In genomic region chr11:71447791-71448256, GRCh38 we compare ENCODE assay signal across 8 cellular contexts. TPM values are rescaled to one million over a fixed set of nuclear protein-coding genes. Genes with fewer than 3 reads are reported as not detected.
DNase-seq lines count a peak whose midpoint lies in the region; ATAC-seq lines count a peak whose summit lies in the region.

No MANE protein-coding gene starts in this region.

- H2AK5ac ChIP-seq in mesendoderm (ENCODE audit: low read length) = peak overlapping the region; percentile 24

- H3K9ac ChIP-seq in HUES64 (ENCODE audit: low read depth, low read length) (peak overlapping the region; percentile 50), duodenal mucosa (ENCODE audit: low read depth in 1 of 2, low read length in 2 of 2) (peak overlapping the region; percentile 93 to 94), mesendoderm (ENCODE audit: low read length) (peak overlapping the region; percentile 91)

- peak overlapping the region; percentile 33 for H3K18ac ChIP-seq in mesendoderm (ENCODE audit: low read length)

- H3K4me1 ChIP-seq in HUES64 (ENCODE audit: insufficient read depth, low read length) (peaks cover 22% of the 10 kb centered on the region), duodenal mucosa (ENCODE audit: control insufficient read depth in 1 of 2, insufficient read depth in 2 of 2, low read length in 2 of 2) (peaks cover 29 to 49% of the 10 kb centered on the region in 2 donors), mesendoderm (ENCODE audit: control insufficient read depth, low read depth, low read length) (peaks cover 5% of the 10 kb centered on the region)

- H4K5ac ChIP-seq in mesendoderm (ENCODE audit: low read length) = no peak overlapping the region

- H3K79me2 ChIP-seq in mesendoderm (ENCODE audit: control insufficient read depth, insufficient read depth, low read length) = peaks cover 31% of the 10 kb centered on the region

- H3K4me3 ChIP-seq in HUES64 (ENCODE audit: low read length) = peak overlapping the region; percentile 95
- H3K4me3 ChIP-seq in duodenal mucosa (ENCODE audit: low read depth in 1 of 2, low read length in 2 of 2) = peak overlapping the region; percentile 95 to 98
- peak overlapping the region; percentile 90 for H3K4me3 ChIP-seq in mesendoderm (ENCODE audit: low read length)

- H2BK5ac ChIP-seq in mesendoderm (ENCODE audit: low read length) = peak overlapping the region; percentile 80

- H3K4ac ChIP-seq in mesendoderm (ENCODE audit: low read depth, low read length) = no peak overlapping the region

- no peaks in the 10 kb centered on the region for H3K27me3 Mint-ChIP-seq in activated CD4-positive, alpha-beta T cell treated with anti-CD3 and anti-CD28 coated beads for 36 hours

- H3K9me3 ChIP-seq in HUES64 (ENCODE audit: insufficient read depth, low read depth, low read length) (no peaks in the 10 kb centered on the region; the same call in 1 of the 2 replicates), duodenal mucosa (ENCODE audit: control insufficient read depth in 1 of 2, low read length in 2 of 2) (no peaks in the 10 kb centered on the region)

- peaks cover 42% of the 10 kb centered on the region for H3K4me1 Mint-ChIP-seq in activated CD4-positive, alpha-beta T cell treated with anti-CD3 and anti-CD28 coated beads for 36 hours

- H3K27ac ChIP-seq in HUES64 (ENCODE audit: low read depth, low read length) (peak overlapping the region; percentile 38; the same call in 1 of the 2 replicates), duodenal mucosa (ENCODE audit: low read depth, low read length) (no peak overlapping the region), mesendoderm (ENCODE audit: low read depth, low read length) (peak overlapping the region; percentile 60), substantia nigra (ENCODE audit: low read depth, low read length, poor library complexity, severe bottlenecking) (peak overlapping the region; percentile 93)

- CTCF ChIA-PET in activated CD4-positive, alpha-beta T cell treated with anti-CD3 and anti-CD28 coated beads for 36 hours (lab: Charles Lee) = interaction anchor here (0.7 to 1.0 kb wide), 2 partner anchors 23 to 353 kb away, joined by 3 to 4 read pairs; no protein-coding TSS in a partner anchor

- peak overlapping the region; percentile 98 for H3K56ac ChIP-seq in mesendoderm (ENCODE audit: low read length)

- peak overlapping the region; percentile 98 for H3K4me2 ChIP-seq in mesendoderm (ENCODE audit: low read length)

- H3K9me3 Mint-ChIP-seq in activated CD4-positive, alpha-beta T cell treated with anti-CD3 and anti-CD28 coated beads for 36 hours (ENCODE audit: low read depth) = no peaks in the 10 kb centered on the region

- 1% methylated on average over 31 of the region's 31 CpGs for WGBS in HUES64
- WGBS in mesendoderm (ENCODE audit: extremely low coverage, insufficient coverage, low lambda C conversion rate) = no CpG with 5 or more reads among the region's 31 CpGs

- POLR2A ChIA-PET in activated CD4-positive, alpha-beta T cell treated with anti-CD3 and anti-CD28 coated beads for 36 hours (lab: Charles Lee) = interaction anchor here (0.5 kb wide), 1 partner anchor 217 kb away, joined by 4 read pairs; no protein-coding TSS in a partner anchor

- H2BK15ac ChIP-seq in mesendoderm (replicated peaks; ENCODE audit: low read depth) = no peak overlapping the region

- H3K79me1 ChIP-seq in mesendoderm (ENCODE audit: low read length) = peaks cover 27% of the 10 kb centered on the region

- H3K27me3 ChIP-seq in HUES64 (ENCODE audit: insufficient read depth, low read length) (peaks cover 4% of the 10 kb centered on the region; the same call in 1 of the 2 replicates), duodenal mucosa (ENCODE audit: control insufficient read depth in 1 of 2, insufficient read depth in 2 of 2, low read length in 2 of 2) (no peaks in the 10 kb centered on the region), mesendoderm (ENCODE audit: insufficient read depth, low read length, poor library complexity) (no peaks in the 10 kb centered on the region)

- DNase-seq in ELF-1 (ENCODE audit: low read depth, low spot score) = peak; percentile 73
- peak; percentile 68 for DNase-seq in activated CD4-positive, alpha-beta T cell treated with anti-CD3 and anti-CD28 coated beads for 36 hours
- peak; percentile 75 for DNase-seq in mesendoderm
- peak in 16 of 49 donors; percentile 40 to 77 (median 60) for DNase-seq in substantia nigra (lab: John Stamatoyannopoulos, UW)
- no peak for DNase-seq in NCI-H526 treated with DMSO at 0.1 percent for 48 hours (lab: John Stamatoyannopoulos, UW)

- H3K36me3 ChIP-seq in HUES64 (ENCODE audit: insufficient read depth, low read length) = peaks cover 46% of the 10 kb centered on the region
- H3K36me3 ChIP-seq in duodenal mucosa (ENCODE audit: control insufficient read depth in 1 of 2, insufficient read depth in 2 of 2, low read length in 2 of 2) = peaks cover 3 to 31% of the 10 kb centered on the region in 2 donors
- H3K36me3 ChIP-seq in mesendoderm (ENCODE audit: control insufficient read depth, insufficient read depth, low read length) = peaks cover 19% of the 10 kb centered on the region

- no peak overlapping the region for H4K8ac ChIP-seq in mesendoderm (ENCODE audit: low read depth, low read length)

- no peak overlapping the region for H2BK120ac ChIP-seq in mesendoderm (ENCODE audit: low read depth, low read length)

- intact Hi-C loops in activated CD4-positive, alpha-beta T cell treated with anti-CD3 and anti-CD28 coated beads for 36 hours (cut with DNase I, micrococcal nuclease) = loop anchor here in 1 of 2 experiments (1.0 to 5.0 kb wide), 6 partner anchors 94 to 1245 kb away; partner anchors contain the start of genes FADD, LRRC51, NUMA1 and PPFIA1

- peak; percentile 27 for ATAC-seq in activated CD4-positive, alpha-beta T cell treated with anti-CD3 and anti-CD28 coated beads for 36 hours
- ATAC-seq in GM18870 (IDR thresholded peaks at IDR 0.05; ENCODE audit: unreplicated experiment) = no peak

- peak overlapping the region; percentile 80 for H3K27ac Mint-ChIP-seq in activated CD4-positive, alpha-beta T cell treated with anti-CD3 and anti-CD28 coated beads for 36 hours

- H3K23ac ChIP-seq in mesendoderm (ENCODE audit: low read length) = no peak overlapping the region

- H3K4me3 Mint-ChIP-seq in activated CD4-positive, alpha-beta T cell treated with anti-CD3 and anti-CD28 coated beads for 36 hours = peak overlapping the region; percentile 88

- H3K36me3 Mint-ChIP-seq in activated CD4-positive, alpha-beta T cell treated with anti-CD3 and anti-CD28 coated beads for 36 hours (ENCODE audit: low read depth) = peaks cover 56% of the 10 kb centered on the region

RNA-seq across cellular contexts. Expression of gene DHCR7, which starts 0.4 kb away (rescaled TPM):
- 149 TPM for polyA plus RNA-seq in HUES64 (2013, experiment 1 of 2)
- 148 TPM for polyA plus RNA-seq in HUES64 (2013, experiment 2 of 2)
- 10 to 100 TPM; 57.3 to 64.0 TPM for total RNA-seq in activated CD4-positive, alpha-beta T cell treated with anti-CD3 and anti-CD28 coated beads for 36 hours
- polyA plus RNA-seq in mesendoderm (2013, experiment 1 of 2) = 207 TPM
- 217 TPM for polyA plus RNA-seq in mesendoderm (2013, experiment 2 of 2)

RNA-seq across cellular contexts. Expression of gene NADSYN1, which starts 5.2 kb away (rescaled TPM):
- polyA plus RNA-seq in HUES64 (2013, experiment 1 of 2) = 22.0 TPM
- 24.1 TPM for polyA plus RNA-seq in HUES64 (2013, experiment 2 of 2)
- 10 to 100 TPM; 79.4 to 88.8 TPM for total RNA-seq in activated CD4-positive, alpha-beta T cell treated with anti-CD3 and anti-CD28 coated beads for 36 hours
- polyA plus RNA-seq in mesendoderm (2013, experiment 1 of 2) = 20.2 TPM
- polyA plus RNA-seq in mesendoderm (2013, experiment 2 of 2) = 21.5 TPM
